8 cellular contexts compared by ENCODE assay signal in the genomic region with DNA sequence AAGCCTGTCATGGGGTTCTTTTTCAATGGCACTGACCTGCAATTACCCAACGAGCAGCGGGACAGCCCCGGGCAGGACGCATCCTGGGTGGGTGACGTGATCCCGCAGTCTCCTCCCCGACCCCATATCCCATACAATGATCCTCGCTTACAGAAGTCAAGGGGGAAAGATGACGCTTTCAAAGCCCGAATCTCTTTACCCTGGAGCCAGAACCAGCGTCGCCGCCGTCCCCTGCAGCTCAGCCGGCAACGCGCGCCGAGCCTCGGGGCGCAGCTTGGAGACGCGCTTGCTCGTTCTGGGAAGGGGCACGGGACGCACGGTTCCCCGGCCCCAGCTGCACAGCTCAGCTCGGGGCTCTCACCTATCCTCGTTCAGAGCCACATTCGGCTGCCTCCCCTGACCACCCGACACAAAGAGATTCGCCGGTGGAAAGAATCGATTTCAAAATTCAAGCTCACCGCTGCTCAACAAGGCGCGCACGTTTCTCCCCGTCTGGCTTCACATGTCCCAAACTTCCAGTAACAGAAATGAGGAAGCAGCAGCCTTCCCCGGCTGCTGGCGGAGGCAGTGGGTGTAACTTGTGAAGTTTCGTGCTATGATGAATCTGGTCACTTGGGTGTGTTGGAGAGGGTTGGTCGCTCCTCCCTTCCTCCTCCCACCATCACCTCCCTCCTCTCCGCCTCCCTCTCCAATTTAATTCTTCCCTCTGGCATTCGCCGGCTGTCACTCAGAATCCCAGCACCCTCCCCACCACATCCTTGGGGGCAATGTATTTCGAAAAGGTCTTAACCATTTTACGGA. TPM values are rescaled to one million over a fixed set of nuclear protein-coding genes. Genes with fewer than 3 reads are reported as not detected.
A peak's percentile ranks its signal among the peaks of the same experiment; 100 is the strongest.
DNase-seq lines count a peak whose midpoint lies in the region; ATAC-seq and TF ChIP-seq lines count a peak whose summit lies in the region.

A gene with protein sequence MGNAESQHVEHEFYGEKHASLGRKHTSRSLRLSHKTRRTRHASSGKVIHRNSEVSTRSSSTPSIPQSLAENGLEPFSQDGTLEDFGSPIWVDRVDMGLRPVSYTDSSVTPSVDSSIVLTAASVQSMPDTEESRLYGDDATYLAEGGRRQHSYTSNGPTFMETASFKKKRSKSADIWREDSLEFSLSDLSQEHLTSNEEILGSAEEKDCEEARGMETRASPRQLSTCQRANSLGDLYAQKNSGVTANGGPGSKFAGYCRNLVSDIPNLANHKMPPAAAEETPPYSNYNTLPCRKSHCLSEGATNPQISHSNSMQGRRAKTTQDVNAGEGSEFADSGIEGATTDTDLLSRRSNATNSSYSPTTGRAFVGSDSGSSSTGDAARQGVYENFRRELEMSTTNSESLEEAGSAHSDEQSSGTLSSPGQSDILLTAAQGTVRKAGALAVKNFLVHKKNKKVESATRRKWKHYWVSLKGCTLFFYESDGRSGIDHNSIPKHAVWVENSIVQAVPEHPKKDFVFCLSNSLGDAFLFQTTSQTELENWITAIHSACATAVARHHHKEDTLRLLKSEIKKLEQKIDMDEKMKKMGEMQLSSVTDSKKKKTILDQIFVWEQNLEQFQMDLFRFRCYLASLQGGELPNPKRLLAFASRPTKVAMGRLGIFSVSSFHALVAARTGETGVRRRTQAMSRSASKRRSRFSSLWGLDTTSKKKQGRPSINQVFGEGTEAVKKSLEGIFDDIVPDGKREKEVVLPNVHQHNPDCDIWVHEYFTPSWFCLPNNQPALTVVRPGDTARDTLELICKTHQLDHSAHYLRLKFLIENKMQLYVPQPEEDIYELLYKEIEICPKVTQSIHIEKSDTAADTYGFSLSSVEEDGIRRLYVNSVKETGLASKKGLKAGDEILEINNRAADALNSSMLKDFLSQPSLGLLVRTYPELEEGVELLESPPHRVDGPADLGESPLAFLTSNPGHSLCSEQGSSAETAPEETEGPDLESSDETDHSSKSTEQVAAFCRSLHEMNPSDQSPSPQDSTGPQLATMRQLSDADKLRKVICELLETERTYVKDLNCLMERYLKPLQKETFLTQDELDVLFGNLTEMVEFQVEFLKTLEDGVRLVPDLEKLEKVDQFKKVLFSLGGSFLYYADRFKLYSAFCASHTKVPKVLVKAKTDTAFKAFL (N-terminal part only) (minus strand): TSS at position 582 of the 801 bp plus-strand sequence. CDS start 77,289 bp downstream, outside the sequence.

- ATAC-seq in HG03432 (IDR thresholded peaks at IDR 0.05; ENCODE audit: unreplicated experiment) (no peak), GM18505 (IDR thresholded peaks at IDR 0.05; ENCODE audit: unreplicated experiment) (no peak)

- DNase-seq in SIG-M5 treated with dmso at 0.1 percent for 504 hours (lab: John Stamatoyannopoulos, UW; ENCODE audit: unreplicated experiment): peak; percentile 29
- DNase-seq in SIG-M5 (lab: John Stamatoyannopoulos, UW): no peak
- peak; percentile 78 for DNase-seq in SW480 (ENCODE audit: low spot score)
- DNase-seq in cerebellum (ENCODE audit: low spot score): peak; percentile 90
- peak; percentile 45 for DNase-seq in kidney glomerular epithelial cell (lab: John Stamatoyannopoulos, UW)
- DNase-seq in stimulated activated CD4-positive, alpha-beta T cell treated with anti-CD3 and anti-CD28 coated beads, Interleukin-2, amount 100 ng/mL, for 24 hours: peak; percentile 52 to 53

- no peak for TF ChIP-seq POLR2A in GM18505 (IDR thresholded peaks at IDR 0.05; ENCODE audit: borderline replicate concordance, extremely low read depth, insufficient read depth, insufficient read length)

RNA-seq across cellular contexts. Expression of the gene that starts here (rescaled TPM):
- total RNA-seq in cerebellum: 79.3 TPM
